Comparison of ENCODE assay signal across 1 cellular context in genomic region chr3:49017978-49018706, GRCh38.
TF ChIP-seq lines count a peak whose summit lies in the region.

Gene DALRD3, minus strand, starts transcription at chr3:49018580. Its CDS starts 16 bp downstream, at chr3:49018564.

TF ChIP-seq in K562, 482 proteins besides CTCF, POLR2A, EP300 and RAD21 (continued from another document and continues in another):
- TF ChIP-seq ZNF740 (CRISPR knock-in tag; IDR thresholded peaks at IDR 0.05) (no peak), ZNF740 (tag; IDR thresholded peaks at IDR 0.05) (no peak), NR2F6 (CRISPR knock-in tag; IDR thresholded peaks at IDR 0.05) (0 out of 2 replicates have a peak, but pooled peaks have one; percentile 25), ZBTB49 (CRISPR knock-in tag; IDR thresholded peaks at IDR 0.05; ENCODE audit: borderline replicate concordance) (no peak), GATA2 (CRISPR knock-in tag; IDR thresholded peaks at IDR 0.05) (no peak), MTA3 (IDR thresholded peaks at IDR 0.05; ENCODE audit: borderline replicate concordance) (0 out of 2 replicates have a peak, but pooled peaks have one; percentile 47), IRF9 (tag; IDR thresholded peaks at IDR 0.05) (no peak), CREB3 (tag; conservative IDR thresholded peaks at IDR 0.05; ENCODE audit: low read depth) (no peak), PTTG1 (tag; IDR thresholded peaks at IDR 0.05; ENCODE audit: low read depth) (no peak), FIP1L1 (IDR thresholded peaks at IDR 0.05; ENCODE audit: low read depth, low read length, poor library complexity, severe bottlenecking) (peak; percentile 81), STAT6 (CRISPR knock-in tag; IDR thresholded peaks at IDR 0.05) (no peak), ZNF445 (CRISPR knock-in tag; IDR thresholded peaks at IDR 0.05; ENCODE audit: low read depth) (no peak), TOE1 (IDR thresholded peaks at IDR 0.05; ENCODE audit: borderline replicate concordance) (no peak), TOE1 (CRISPR knock-in tag; IDR thresholded peaks at IDR 0.05; ENCODE audit: borderline replicate concordance, low read depth) (no peak), ZNF280B (CRISPR knock-in tag; IDR thresholded peaks at IDR 0.05) (peak; percentile 67; the same call in 1 of the 2 replicates), TCF3 (CRISPR knock-in tag; IDR thresholded peaks at IDR 0.05) (no peak), ELF4 (CRISPR knock-in tag; IDR thresholded peaks at IDR 0.05) (no peak), NR1H2 (CRISPR knock-in tag; IDR thresholded peaks at IDR 0.05) (no peak), NRF1 (conservative IDR thresholded peaks at IDR 0.05 in 1 of 2, IDR thresholded peaks at IDR 0.05 in 1 of 2) (peak; percentile 91 to 93), ZBTB12 (CRISPR knock-in tag; IDR thresholded peaks at IDR 0.05) (peak; percentile 75; the same call in 1 of the 2 replicates), DPF2 (IDR thresholded peaks at IDR 0.05) (no peak), ZNF778 (CRISPR knock-in tag; IDR thresholded peaks at IDR 0.05) (no peak), HDAC6 (IDR thresholded peaks at IDR 0.05; ENCODE audit: low read depth, low read length) (no peak), JUN (IDR thresholded peaks at IDR 0.05; ENCODE audit: borderline replicate concordance, low read depth, low read length) (no peak), JUN (CRISPR knock-in tag; IDR thresholded peaks at IDR 0.05; ENCODE audit: borderline replicate concordance) (no peak), REST (CRISPR knock-in tag; IDR thresholded peaks at IDR 0.05; ENCODE audit: low read depth) (peak; percentile 52; the same call in 1 of the 2 replicates), FOXJ3 (CRISPR knock-in tag; IDR thresholded peaks at IDR 0.05) (no peak), E2F3 (CRISPR knock-in tag; IDR thresholded peaks at IDR 0.05) (no peak), KDM2B (CRISPR knock-in tag; IDR thresholded peaks at IDR 0.05) (no peak), C11orf30 (IDR thresholded peaks at IDR 0.05; ENCODE audit: low read depth) (peak; percentile 56), TAF7 (tag; IDR thresholded peaks at IDR 0.05) (no peak), ZNF197 (CRISPR knock-in tag; IDR thresholded peaks at IDR 0.05; ENCODE audit: low read depth) (no peak), ZNF263 (CRISPR knock-in tag; IDR thresholded peaks at IDR 0.05; ENCODE audit: borderline replicate concordance) (no peak), THAP12 (CRISPR knock-in tag; IDR thresholded peaks at IDR 0.05) (no peak), RBM14 (IDR thresholded peaks at IDR 0.05; ENCODE audit: borderline replicate concordance, insufficient read depth, low read depth, low read length) (no peak), ZNF41 (CRISPR knock-in tag; conservative IDR thresholded peaks at IDR 0.05) (no peak), NFE2 (IDR thresholded peaks at IDR 0.05; ENCODE audit: low read depth) (no peak), TAL1 (IDR thresholded peaks at IDR 0.05) (no peak), HMBOX1 (IDR thresholded peaks at IDR 0.05) (no peak), ZBTB34 (CRISPR knock-in tag; IDR thresholded peaks at IDR 0.05) (no peak), XRCC3 (IDR thresholded peaks at IDR 0.05) (no peak), SMAD4 (CRISPR knock-in tag; conservative IDR thresholded peaks at IDR 0.05) (peak; percentile 84)
